Comparison of ENCODE assay signal across 10 cellular contexts in the genomic region with DNA sequence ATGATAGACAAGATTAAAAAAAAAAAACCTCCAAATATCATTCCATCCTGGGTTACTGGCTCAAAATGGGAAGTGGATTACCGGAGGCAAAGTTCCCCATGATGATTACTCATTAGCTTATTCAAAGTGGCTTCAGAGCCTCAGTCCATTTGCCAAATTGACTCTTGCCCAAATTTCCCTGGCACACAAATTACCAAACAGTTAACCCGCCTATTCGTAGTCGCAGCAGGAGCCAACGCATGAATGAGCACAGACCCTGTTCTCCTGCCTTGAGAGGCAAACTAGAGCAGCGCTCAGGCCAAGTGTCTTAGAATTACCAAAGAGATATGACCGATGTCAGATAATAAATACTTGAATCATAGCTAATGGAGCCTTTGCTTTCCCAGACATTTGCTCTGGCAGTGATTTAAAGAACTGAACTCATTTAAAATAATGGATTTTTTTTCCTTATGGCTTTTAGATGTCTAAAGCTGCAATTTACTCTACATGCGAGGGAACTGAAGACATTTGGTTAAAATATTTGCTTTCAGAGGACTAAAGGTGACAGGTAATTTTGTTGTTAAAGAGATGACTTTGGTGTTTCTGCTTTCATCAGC.
A peak's percentile ranks its signal among the peaks of the same experiment; 100 is the strongest.
DNase-seq lines count a peak whose midpoint lies in the region; ATAC-seq, FAIRE-seq and TF ChIP-seq lines count a peak whose summit lies in the region.
"Had no signal": no experiment of that assay in that cellular context is flagged by ENCODE, and none has a peak within 500 bp of the region (broad histone marks: within the 10 kb centered on the region; RNA-seq: fewer than 3 reads in every experiment).

No MANE protein-coding gene starts in this region.

- no peak overlapping the region for H3K27ac ChIP-seq in K562 (ENCODE audit: extremely low read depth, low read depth, low read length)
- H3K27ac ChIP-seq in iPS-18a (ENCODE audit: low read length) = peak overlapping the region; percentile 53
- peak overlapping the region; percentile 78 to 88 (median 86) for H3K27ac ChIP-seq in thyroid gland

- H3K4me3 ChIP-seq in K562 (no peak overlapping the region), iPS-18a (ENCODE audit: low read length) (no peak overlapping the region), thyroid gland (replicated peaks in 1 of 3) (no peak overlapping the region)

- CTCF ChIA-PET in K562 (lab: Yijun Ruan, JAX; ENCODE audit: low intra/inter-chr PET ratio) = no interaction called here

- H4K20me1 ChIP-seq in K562 (replicated peaks; ENCODE audit: control insufficient read depth, insufficient read depth, low read length) = no peaks in the 10 kb centered on the region

- BruUV-seq in K562 (replicated peaks; lab: Mats Ljungman, UMichigan) = no TSS peak

- no peaks in the 10 kb centered on the region for H3K36me3 ChIP-seq in K562 (ENCODE audit: control insufficient read depth, insufficient read depth, low read length)
- no peaks in the 10 kb centered on the region for H3K36me3 ChIP-seq in iPS-18a (ENCODE audit: control insufficient read depth, low read depth, low read length)
- no peaks in the 10 kb centered on the region for H3K36me3 ChIP-seq in thyroid gland

- H3K9me1 ChIP-seq in K562 (ENCODE audit: control insufficient read depth, insufficient read depth, low read length) = no peaks in the 10 kb centered on the region

- in situ Hi-C loops in K562 (cut with MboI) = no loop called here

- ATAC-seq in K562 (no peak), HG02623 (IDR thresholded peaks at IDR 0.05; ENCODE audit: unreplicated experiment) (no peak)

- H3K79me2 ChIP-seq in K562 (ENCODE audit: control insufficient read depth, insufficient read depth, low read length) = no peaks in the 10 kb centered on the region

- H3K4me1 ChIP-seq in K562 (replicated peaks in 1 of 2; ENCODE audit: control insufficient read depth in 2 of 2, insufficient read depth in 2 of 2, low read length in 2 of 2) (no peaks in the 10 kb centered on the region), iPS-18a (ENCODE audit: control insufficient read depth, low read depth, low read length) (peaks cover 61% of the 10 kb centered on the region), thyroid gland (peaks cover 22 to 25% of the 10 kb centered on the region in 2 donors)

- no peak overlapping the region for H3K4me2 ChIP-seq in K562 (ENCODE audit: insufficient read depth, low read length)

- H2AFZ ChIP-seq in K562 (ENCODE audit: low read depth, low read length) = peak overlapping the region; percentile 7; the same call in 1 of the 2 replicates

- no peak overlapping the region for H3K9ac ChIP-seq in K562 (ENCODE audit: insufficient read depth in 1 of 2, low read depth in 2 of 2, low read length in 2 of 2)
- H3K9ac ChIP-seq in iPS-18a (ENCODE audit: low read length) = peak overlapping the region; percentile 3

- intact Hi-C loops in K562 (cut with micrococcal nuclease) (no loop called here), thyroid gland (cut with DNase I) (no loop called here)

- DNase-seq in NCI-H187 (lab: John Stamatoyannopoulos, UW) = peak; percentile 45 to 77
- no peak for DNase-seq in K562 (ENCODE audit: extremely low read depth in 1 of 4, low spot score in 3 of 4)
- peak; percentile 86 to 87 for DNase-seq in thyroid gland
- no peak for DNase-seq in UCSD-AML1 (lab: John Stamatoyannopoulos, UW; ENCODE audit: unreplicated experiment)
- DNase-seq in HPDE6-E6E7 (ENCODE audit: extremely low spot score) = no peak
- DNase-seq: GF-D8; stimulated activated CD4-positive, alpha-beta T cell treated with anti-CD3 and anti-CD28 coated beads, Interleukin-2, amount 100 ng/mL, for 48 hours; T-helper 9 cell had no signal

- H3K9me3 ChIP-seq in K562 (replicated peaks; ENCODE audit: control insufficient read depth, insufficient read depth, low read depth, low read length) = no peaks in the 10 kb centered on the region
- H3K9me3 ChIP-seq in iPS-18a (ENCODE audit: control insufficient read depth, low read depth, low read length) = no peaks in the 10 kb centered on the region
- no peaks in the 10 kb centered on the region for H3K9me3 ChIP-seq in thyroid gland

- no peak for FAIRE-seq in K562 (lab: Jason Lieb, UNC)

- POLR2A ChIA-PET in K562 (lab: Yijun Ruan, JAX) = interaction anchor here (0.9 to 1.8 kb wide), 3 partner anchors 11 to 16 kb away, joined by 4 to 6 read pairs (median 5); no protein-coding TSS in a partner anchor

- no peak for TF ChIP-seq EP300 in K562 (IDR thresholded peaks at IDR 0.05; ENCODE audit: low read length)

- no peak for TF ChIP-seq RAD21 in K562 (CRISPR knock-in tag; conservative IDR thresholded peaks at IDR 0.05 in 1 of 2, IDR thresholded peaks at IDR 0.05 in 1 of 2)

- H3K27me3 ChIP-seq in K562 (ENCODE audit: control insufficient read depth in 2 of 2, insufficient read depth in 2 of 2, low read length in 2 of 2) (no peaks in the 10 kb centered on the region), iPS-18a (ENCODE audit: control insufficient read depth, insufficient read depth, low read length) (no peaks in the 10 kb centered on the region), thyroid gland (no peaks in the 10 kb centered on the region)

- TF ChIP-seq POLR2A in K562 (conservative IDR thresholded peaks at IDR 0.05) (no peak), thyroid gland (IDR thresholded peaks at IDR 0.05) (no peak)

- TF ChIP-seq CTCF in K562 (IDR thresholded peaks at IDR 0.05 in 2 of 3, conservative IDR thresholded peaks at IDR 0.05 in 1 of 3; ENCODE audit: insufficient read depth in 2 of 3, low read depth in 1 of 3, low read length in 3 of 3) (no peak), thyroid gland (IDR thresholded peaks at IDR 0.05) (no peak)

- WGBS in K562 (ENCODE audit: insufficient coverage, low coverage, missing lambda C conversion rate) = 11% methylated on average over 8 of the region's 8 CpGs
- WGBS in thyroid gland, 2 donors = 18 to 23% methylated on average over 8 of the region's 8 CpGs

TF ChIP-seq in K562, 482 proteins besides CTCF, POLR2A, EP300 and RAD21:
- no peak for TF ChIP-seq KHSRP (IDR thresholded peaks at IDR 0.05)
- TF ChIP-seq, protein P1, sequence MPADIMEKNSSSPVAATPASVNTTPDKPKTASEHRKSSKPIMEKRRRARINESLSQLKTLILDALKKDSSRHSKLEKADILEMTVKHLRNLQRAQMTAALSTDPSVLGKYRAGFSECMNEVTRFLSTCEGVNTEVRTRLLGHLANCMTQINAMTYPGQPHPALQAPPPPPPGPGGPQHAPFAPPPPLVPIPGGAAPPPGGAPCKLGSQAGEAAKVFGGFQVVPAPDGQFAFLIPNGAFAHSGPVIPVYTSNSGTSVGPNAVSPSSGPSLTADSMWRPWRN (IDR thresholded peaks at IDR 0.05; ENCODE audit: low read depth) = no peak
- no peak for TF ChIP-seq TAF15 (IDR thresholded peaks at IDR 0.05; ENCODE audit: low read depth, low read length)
- TF ChIP-seq HMG20A (CRISPR knock-in tag; conservative IDR thresholded peaks at IDR 0.05) = no peak
- no peak for TF ChIP-seq MYNN (IDR thresholded peaks at IDR 0.05)
- no peak for TF ChIP-seq MYNN (CRISPR knock-in tag; IDR thresholded peaks at IDR 0.05)
- TF ChIP-seq, protein P2, sequence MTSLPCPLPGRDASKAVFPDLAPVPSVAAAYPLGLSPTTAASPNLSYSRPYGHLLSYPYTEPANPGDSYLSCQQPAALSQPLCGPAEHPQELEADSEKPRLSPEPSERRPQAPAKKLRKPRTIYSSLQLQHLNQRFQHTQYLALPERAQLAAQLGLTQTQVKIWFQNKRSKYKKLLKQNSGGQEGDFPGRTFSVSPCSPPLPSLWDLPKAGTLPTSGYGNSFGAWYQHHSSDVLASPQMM (CRISPR knock-in tag; IDR thresholded peaks at IDR 0.05) = no peak

Comparison
In these comparisons a context has a peak if more than half of its experiments do, and no peak if none do; other contexts are left out.
1. DNase-seq: peak in NCI-H187 (2 of 2) and thyroid gland (2 of 2); none in K562 (0 of 4), UCSD-AML1 (single experiment) and HPDE6-E6E7 (single experiment).